Comparison of ENCODE assay signal across 14 cellular contexts in the genomic region with DNA sequence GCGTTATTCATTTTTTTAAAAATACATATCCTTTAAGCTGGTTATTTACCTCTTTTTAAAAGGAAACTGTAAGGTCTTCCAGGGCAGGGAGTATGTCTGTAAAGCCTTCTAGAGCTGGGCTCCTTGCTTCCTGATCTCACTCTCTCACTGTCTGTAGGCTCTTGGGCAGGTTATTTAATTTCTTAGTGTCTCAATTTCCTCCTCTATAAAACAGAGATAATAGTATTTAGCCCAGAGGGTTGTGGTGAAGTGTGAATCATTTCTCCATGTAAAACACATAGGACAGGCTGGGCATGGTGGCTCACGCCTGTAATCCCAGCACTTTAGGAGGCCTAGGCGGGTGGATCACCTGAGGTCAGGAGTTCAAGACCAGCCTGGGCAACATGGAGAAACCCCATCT.
"Had no signal": no experiment of that assay in that cellular context is flagged by ENCODE, and none has a peak within 500 bp of the region (broad histone marks: within the 10 kb centered on the region; RNA-seq: fewer than 3 reads in every experiment).

No MANE protein-coding gene starts in this region.

- H3K9me3 Mint-ChIP-seq: activated CD4-positive, alpha-beta T cell treated with anti-CD3 and anti-CD28 coated beads, Interleukin-2, amount 10 ng/mL, durations not matched to agents 24 days and 14 days had no signal

- DNase-seq: activated gamma-delta T cell had no signal

- H3K4me3 Mint-ChIP-seq: activated B cell treated with CpG ODN at 0.5 μM for 24 hours; activated CD4-positive, alpha-beta memory T cell treated with anti-CD3 and anti-CD28 coated beads for 36 hours; activated CD4-positive, alpha-beta T cell treated with anti-CD3 and anti-CD28 coated beads for 36 hours; activated CD4-positive, alpha-beta T cell treated with anti-CD3 and anti-CD28 coated beads, Interleukin-2, amount 10 ng/mL, durations not matched to agents 24 days and 14 days; activated CD8-positive, alpha-beta memory T cell treated with anti-CD3 and anti-CD28 coated beads, Interleukin-2, amount 10 ng/mL, durations not matched to agents 7 days and 5 days; activated CD8-positive, alpha-beta T cell treated with anti-CD3 and anti-CD28 coated beads, Interleukin-2, amount 10 ng/mL, durations not matched to agents 7 days and 5 days; activated naive CD8-positive, alpha-beta T cell had no signal

- H3K27me3 ChIP-seq: body of pancreas, colonic mucosa, gastrocnemius medialis, heart left ventricle had no signal

- H3K27me3 Mint-ChIP-seq: activated B cell treated with CpG ODN at 0.5 μM for 24 hours; activated CD4-positive, alpha-beta memory T cell treated with anti-CD3 and anti-CD28 coated beads for 36 hours; activated CD4-positive, alpha-beta T cell treated with anti-CD3 and anti-CD28 coated beads for 36 hours; activated CD4-positive, alpha-beta T cell treated with anti-CD3 and anti-CD28 coated beads, Interleukin-2, amount 10 ng/mL, durations not matched to agents 24 days and 14 days; activated CD8-positive, alpha-beta memory T cell treated with anti-CD3 and anti-CD28 coated beads, Interleukin-2, amount 10 ng/mL, durations not matched to agents 7 days and 5 days; activated naive CD8-positive, alpha-beta T cell had no signal

- H3K27ac Mint-ChIP-seq: activated CD4-positive, alpha-beta memory T cell treated with anti-CD3 and anti-CD28 coated beads for 36 hours; activated CD4-positive, alpha-beta T cell treated with anti-CD3 and anti-CD28 coated beads, Interleukin-2, amount 10 ng/mL, durations not matched to agents 24 days and 14 days; activated CD8-positive, alpha-beta memory T cell treated with anti-CD3 and anti-CD28 coated beads, Interleukin-2, amount 10 ng/mL, durations not matched to agents 7 days and 5 days; activated naive CD8-positive, alpha-beta T cell had no signal

- H3K4me1 ChIP-seq: body of pancreas, colonic mucosa, gastrocnemius medialis had no signal

- H3K36me3 ChIP-seq: colonic mucosa, gastrocnemius medialis, heart left ventricle, WERI-Rb-1 had no signal

- H3K27ac ChIP-seq: body of pancreas, colonic mucosa, epithelial cell of prostate, gastrocnemius medialis, WERI-Rb-1 had no signal

- H3K36me3 Mint-ChIP-seq: activated CD4-positive, alpha-beta memory T cell treated with anti-CD3 and anti-CD28 coated beads for 36 hours; activated CD8-positive, alpha-beta memory T cell treated with anti-CD3 and anti-CD28 coated beads, Interleukin-2, amount 10 ng/mL, durations not matched to agents 7 days and 5 days had no signal

- H3K4me3 ChIP-seq: body of pancreas, colonic mucosa, gastrocnemius medialis, heart left ventricle had no signal

- H3K9me3 ChIP-seq: body of pancreas, colonic mucosa, gastrocnemius medialis had no signal
